ENCODE assay signal across 1 cellular context in the genomic region with DNA sequence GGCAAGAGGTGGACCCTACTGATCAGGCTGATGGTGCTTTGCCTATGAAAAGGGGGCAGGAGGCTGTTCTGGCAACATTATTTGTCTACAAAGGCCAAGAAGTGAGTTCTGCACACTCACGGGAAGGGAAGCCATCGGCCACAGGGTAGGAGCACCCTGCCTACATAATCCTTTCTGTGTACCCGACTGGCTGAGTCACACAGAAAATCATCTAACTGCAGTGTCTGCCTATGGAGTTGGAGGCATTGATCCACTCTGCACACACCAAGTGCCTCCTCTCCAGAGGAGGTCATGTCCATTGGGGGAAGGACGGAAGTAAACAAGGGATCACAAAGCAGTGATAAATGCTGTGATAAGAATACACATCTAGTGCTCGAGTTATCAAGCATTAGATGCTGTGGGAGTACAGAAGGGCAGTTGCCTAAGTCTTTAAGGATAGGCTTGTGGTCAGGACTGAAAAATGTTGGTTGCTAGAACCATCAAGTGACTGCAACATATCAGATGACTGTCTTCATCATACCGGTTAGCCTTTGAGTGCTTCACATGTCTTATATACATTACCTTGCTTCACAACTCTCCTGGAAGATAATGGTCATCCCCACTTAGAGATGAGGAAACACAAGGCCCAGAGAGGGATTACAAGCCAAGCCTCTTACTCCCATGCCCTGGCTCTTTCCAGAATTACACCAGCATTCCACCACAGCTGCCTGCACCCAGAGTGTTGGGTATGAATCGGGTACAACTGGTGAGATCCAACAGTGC.
TF ChIP-seq lines count a peak whose summit lies in the region.

No MANE protein-coding gene starts in this region.

TF ChIP-seq in HepG2, 621 proteins besides CTCF, POLR2A, EP300 and RAD21 (continued from another document and continues in another):
- TF ChIP-seq, protein P1, sequence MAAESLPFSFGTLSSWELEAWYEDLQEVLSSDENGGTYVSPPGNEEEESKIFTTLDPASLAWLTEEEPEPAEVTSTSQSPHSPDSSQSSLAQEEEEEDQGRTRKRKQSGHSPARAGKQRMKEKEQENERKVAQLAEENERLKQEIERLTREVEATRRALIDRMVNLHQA (CRISPR knock-in tag; IDR thresholded peaks at IDR 0.05): no peak
- TF ChIP-seq ZNF33B (CRISPR knock-in tag; IDR thresholded peaks at IDR 0.05) (no peak), ZNF3 (CRISPR knock-in tag; IDR thresholded peaks at IDR 0.05) (no peak), TCF7L2 (IDR thresholded peaks at IDR 0.05; ENCODE audit: low read depth, low read length) (no peak), MXD4 (CRISPR knock-in tag; IDR thresholded peaks at IDR 0.05) (no peak), ZNF777 (CRISPR knock-in tag; IDR thresholded peaks at IDR 0.05) (no peak), RCOR2 (CRISPR knock-in tag; IDR thresholded peaks at IDR 0.05) (peak; percentile 78), ZFAT (CRISPR knock-in tag; conservative IDR thresholded peaks at IDR 0.05) (no peak), ZSCAN31 (CRISPR knock-in tag; IDR thresholded peaks at IDR 0.05; ENCODE audit: low read depth) (0 out of 2 replicates have a peak, but pooled peaks have one; percentile 17), IRF2 (CRISPR knock-in tag; IDR thresholded peaks at IDR 0.05) (peak; percentile 73; the same call in 1 of the 2 replicates), GTF3A (CRISPR knock-in tag; conservative IDR thresholded peaks at IDR 0.05) (no peak), CBFB (CRISPR knock-in tag; IDR thresholded peaks at IDR 0.05) (no peak), SOX13 (IDR thresholded peaks at IDR 0.05) (no peak), SOX13 (CRISPR knock-in tag; conservative IDR thresholded peaks at IDR 0.05 in 1 of 2, IDR thresholded peaks at IDR 0.05 in 1 of 2) (peak in 1 of 2 experiments; percentile 75; a peak in 2 of 4 replicates), RFX1 (IDR thresholded peaks at IDR 0.05) (no peak), CAMTA2 (CRISPR knock-in tag; IDR thresholded peaks at IDR 0.05; ENCODE audit: borderline replicate concordance) (no peak), HDAC2 (CRISPR knock-in tag; IDR thresholded peaks at IDR 0.05) (peak; percentile 50), ZNF781 (CRISPR knock-in tag; IDR thresholded peaks at IDR 0.05; ENCODE audit: borderline replicate concordance, not compliant biosample characterization) (no peak), ZNF776 (CRISPR knock-in tag; IDR thresholded peaks at IDR 0.05) (no peak), ZNF547 (CRISPR knock-in tag; IDR thresholded peaks at IDR 0.05) (no peak), ZFX (CRISPR knock-in tag; IDR thresholded peaks at IDR 0.05; ENCODE audit: low read depth) (peak; percentile 41; the same call in 1 of the 2 replicates), ZNF883 (CRISPR knock-in tag; IDR thresholded peaks at IDR 0.05; ENCODE audit: not compliant biosample characterization) (no peak), ZNF556 (CRISPR knock-in tag; IDR thresholded peaks at IDR 0.05; ENCODE audit: borderline replicate concordance) (peak; percentile 69; the same call in 1 of the 2 replicates), ZNF569 (CRISPR knock-in tag; IDR thresholded peaks at IDR 0.05; ENCODE audit: borderline replicate concordance) (no peak), SP4 (CRISPR knock-in tag; IDR thresholded peaks at IDR 0.05) (no peak), ZNF260 (CRISPR knock-in tag; IDR thresholded peaks at IDR 0.05; ENCODE audit: borderline replicate concordance, low read depth) (no peak), ZNF761 (CRISPR knock-in tag; conservative IDR thresholded peaks at IDR 0.05) (no peak; the same call in 1 of the 2 replicates), JUND (CRISPR knock-in tag; IDR thresholded peaks at IDR 0.05) (peak; percentile 75; the same call in 1 of the 2 replicates), ZNF619 (CRISPR knock-in tag; IDR thresholded peaks at IDR 0.05) (no peak), NFKBIZ (CRISPR knock-in tag; IDR thresholded peaks at IDR 0.05) (no peak; the same call in 1 of the 2 replicates), KAT8 (CRISPR knock-in tag; IDR thresholded peaks at IDR 0.05) (peak; percentile 46; the same call in 1 of the 2 replicates), KAT7 (CRISPR knock-in tag; IDR thresholded peaks at IDR 0.05; ENCODE audit: borderline replicate concordance) (no peak), PPARG (CRISPR knock-in tag; conservative IDR thresholded peaks at IDR 0.05) (peak; percentile 52), SMAD3 (CRISPR knock-in tag; IDR thresholded peaks at IDR 0.05) (peak; percentile 62; the same call in 1 of the 2 replicates), ZNF670 (CRISPR knock-in tag; IDR thresholded peaks at IDR 0.05; ENCODE audit: borderline replicate concordance) (no peak), ZNF331 (CRISPR knock-in tag; IDR thresholded peaks at IDR 0.05) (0 out of 2 replicates have a peak, but pooled peaks have one; percentile 56), CHD2 (IDR thresholded peaks at IDR 0.05; ENCODE audit: low read depth, low read length) (no peak), GATA4 (IDR thresholded peaks at IDR 0.05; ENCODE audit: borderline replicate concordance, low read depth) (peak; percentile 59; the same call in 1 of the 2 replicates), NR2F6 (IDR thresholded peaks at IDR 0.05) (peak; percentile 38; the same call in 1 of the 2 replicates), NR2F6 (CRISPR knock-in tag; IDR thresholded peaks at IDR 0.05) (0 out of 2 replicates have a peak, but pooled peaks have one; percentile 65), ZFP36L2 (CRISPR knock-in tag; IDR thresholded peaks at IDR 0.05) (no peak), GATAD2A (CRISPR knock-in tag; IDR thresholded peaks at IDR 0.05) (peak; percentile 92), MLLT10 (CRISPR knock-in tag; IDR thresholded peaks at IDR 0.05) (no peak), MAFK (conservative IDR thresholded peaks at IDR 0.05 in 1 of 2, IDR thresholded peaks at IDR 0.05 in 1 of 2; ENCODE audit: low read length in 2 of 2) (no peak), ZNF292 (CRISPR knock-in tag; IDR thresholded peaks at IDR 0.05; ENCODE audit: borderline replicate concordance, low read depth) (peak; percentile 64; the same call in 1 of the 2 replicates), ZNF790 (CRISPR knock-in tag; IDR thresholded peaks at IDR 0.05; ENCODE audit: borderline replicate concordance) (no peak), FOXO1 (CRISPR knock-in tag; IDR thresholded peaks at IDR 0.05) (peak; percentile 74), NFRKB (IDR thresholded peaks at IDR 0.05) (no peak)
- TF ChIP-seq, protein P2, sequence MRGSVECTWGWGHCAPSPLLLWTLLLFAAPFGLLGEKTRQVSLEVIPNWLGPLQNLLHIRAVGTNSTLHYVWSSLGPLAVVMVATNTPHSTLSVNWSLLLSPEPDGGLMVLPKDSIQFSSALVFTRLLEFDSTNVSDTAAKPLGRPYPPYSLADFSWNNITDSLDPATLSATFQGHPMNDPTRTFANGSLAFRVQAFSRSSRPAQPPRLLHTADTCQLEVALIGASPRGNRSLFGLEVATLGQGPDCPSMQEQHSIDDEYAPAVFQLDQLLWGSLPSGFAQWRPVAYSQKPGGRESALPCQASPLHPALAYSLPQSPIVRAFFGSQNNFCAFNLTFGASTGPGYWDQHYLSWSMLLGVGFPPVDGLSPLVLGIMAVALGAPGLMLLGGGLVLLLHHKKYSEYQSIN (CRISPR knock-in tag; IDR thresholded peaks at IDR 0.05; ENCODE audit: borderline replicate concordance): no peak
- TF ChIP-seq, protein P3, sequence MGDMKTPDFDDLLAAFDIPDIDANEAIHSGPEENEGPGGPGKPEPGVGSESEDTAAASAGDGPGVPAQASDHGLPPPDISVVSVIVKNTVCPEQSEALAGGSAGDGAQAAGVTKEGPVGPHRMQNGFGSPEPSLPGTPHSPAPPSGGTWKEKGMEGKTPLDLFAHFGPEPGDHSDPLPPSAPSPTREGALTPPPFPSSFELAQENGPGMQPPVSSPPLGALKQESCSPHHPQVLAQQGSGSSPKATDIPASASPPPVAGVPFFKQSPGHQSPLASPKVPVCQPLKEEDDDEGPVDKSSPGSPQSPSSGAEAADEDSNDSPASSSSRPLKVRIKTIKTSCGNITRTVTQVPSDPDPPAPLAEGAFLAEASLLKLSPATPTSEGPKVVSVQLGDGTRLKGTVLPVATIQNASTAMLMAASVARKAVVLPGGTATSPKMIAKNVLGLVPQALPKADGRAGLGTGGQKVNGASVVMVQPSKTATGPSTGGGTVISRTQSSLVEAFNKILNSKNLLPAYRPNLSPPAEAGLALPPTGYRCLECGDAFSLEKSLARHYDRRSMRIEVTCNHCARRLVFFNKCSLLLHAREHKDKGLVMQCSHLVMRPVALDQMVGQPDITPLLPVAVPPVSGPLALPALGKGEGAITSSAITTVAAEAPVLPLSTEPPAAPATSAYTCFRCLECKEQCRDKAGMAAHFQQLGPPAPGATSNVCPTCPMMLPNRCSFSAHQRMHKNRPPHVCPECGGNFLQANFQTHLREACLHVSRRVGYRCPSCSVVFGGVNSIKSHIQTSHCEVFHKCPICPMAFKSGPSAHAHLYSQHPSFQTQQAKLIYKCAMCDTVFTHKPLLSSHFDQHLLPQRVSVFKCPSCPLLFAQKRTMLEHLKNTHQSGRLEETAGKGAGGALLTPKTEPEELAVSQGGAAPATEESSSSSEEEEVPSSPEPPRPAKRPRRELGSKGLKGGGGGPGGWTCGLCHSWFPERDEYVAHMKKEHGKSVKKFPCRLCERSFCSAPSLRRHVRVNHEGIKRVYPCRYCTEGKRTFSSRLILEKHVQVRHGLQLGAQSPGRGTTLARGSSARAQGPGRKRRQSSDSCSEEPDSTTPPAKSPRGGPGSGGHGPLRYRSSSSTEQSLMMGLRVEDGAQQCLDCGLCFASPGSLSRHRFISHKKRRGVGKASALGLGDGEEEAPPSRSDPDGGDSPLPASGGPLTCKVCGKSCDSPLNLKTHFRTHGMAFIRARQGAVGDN (CRISPR knock-in tag; IDR thresholded peaks at IDR 0.05): no peak
- TF ChIP-seq, protein P4, sequence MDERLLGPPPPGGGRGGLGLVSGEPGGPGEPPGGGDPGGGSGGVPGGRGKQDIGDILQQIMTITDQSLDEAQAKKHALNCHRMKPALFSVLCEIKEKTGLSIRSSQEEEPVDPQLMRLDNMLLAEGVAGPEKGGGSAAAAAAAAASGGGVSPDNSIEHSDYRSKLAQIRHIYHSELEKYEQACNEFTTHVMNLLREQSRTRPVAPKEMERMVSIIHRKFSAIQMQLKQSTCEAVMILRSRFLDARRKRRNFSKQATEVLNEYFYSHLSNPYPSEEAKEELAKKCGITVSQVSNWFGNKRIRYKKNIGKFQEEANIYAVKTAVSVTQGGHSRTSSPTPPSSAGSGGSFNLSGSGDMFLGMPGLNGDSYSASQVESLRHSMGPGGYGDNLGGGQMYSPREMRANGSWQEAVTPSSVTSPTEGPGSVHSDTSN (CRISPR knock-in tag; IDR thresholded peaks at IDR 0.05): no peak
- TF ChIP-seq, protein P5, sequence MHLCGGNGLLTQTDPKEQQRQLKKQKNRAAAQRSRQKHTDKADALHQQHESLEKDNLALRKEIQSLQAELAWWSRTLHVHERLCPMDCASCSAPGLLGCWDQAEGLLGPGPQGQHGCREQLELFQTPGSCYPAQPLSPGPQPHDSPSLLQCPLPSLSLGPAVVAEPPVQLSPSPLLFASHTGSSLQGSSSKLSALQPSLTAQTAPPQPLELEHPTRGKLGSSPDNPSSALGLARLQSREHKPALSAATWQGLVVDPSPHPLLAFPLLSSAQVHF (CRISPR knock-in tag; IDR thresholded peaks at IDR 0.05): no peak
- TF ChIP-seq, protein P6, sequence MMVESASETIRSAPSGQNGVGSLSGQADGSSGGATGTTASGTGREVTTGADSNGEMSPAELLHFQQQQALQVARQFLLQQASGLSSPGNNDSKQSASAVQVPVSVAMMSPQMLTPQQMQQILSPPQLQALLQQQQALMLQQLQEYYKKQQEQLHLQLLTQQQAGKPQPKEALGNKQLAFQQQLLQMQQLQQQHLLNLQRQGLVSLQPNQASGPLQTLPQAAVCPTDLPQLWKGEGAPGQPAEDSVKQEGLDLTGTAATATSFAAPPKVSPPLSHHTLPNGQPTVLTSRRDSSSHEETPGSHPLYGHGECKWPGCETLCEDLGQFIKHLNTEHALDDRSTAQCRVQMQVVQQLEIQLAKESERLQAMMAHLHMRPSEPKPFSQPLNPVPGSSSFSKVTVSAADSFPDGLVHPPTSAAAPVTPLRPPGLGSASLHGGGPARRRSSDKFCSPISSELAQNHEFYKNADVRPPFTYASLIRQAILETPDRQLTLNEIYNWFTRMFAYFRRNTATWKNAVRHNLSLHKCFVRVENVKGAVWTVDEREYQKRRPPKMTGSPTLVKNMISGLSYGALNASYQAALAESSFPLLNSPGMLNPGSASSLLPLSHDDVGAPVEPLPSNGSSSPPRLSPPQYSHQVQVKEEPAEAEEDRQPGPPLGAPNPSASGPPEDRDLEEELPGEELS (CRISPR knock-in tag; IDR thresholded peaks at IDR 0.05): peak; percentile 71
- TF ChIP-seq, protein P7, sequence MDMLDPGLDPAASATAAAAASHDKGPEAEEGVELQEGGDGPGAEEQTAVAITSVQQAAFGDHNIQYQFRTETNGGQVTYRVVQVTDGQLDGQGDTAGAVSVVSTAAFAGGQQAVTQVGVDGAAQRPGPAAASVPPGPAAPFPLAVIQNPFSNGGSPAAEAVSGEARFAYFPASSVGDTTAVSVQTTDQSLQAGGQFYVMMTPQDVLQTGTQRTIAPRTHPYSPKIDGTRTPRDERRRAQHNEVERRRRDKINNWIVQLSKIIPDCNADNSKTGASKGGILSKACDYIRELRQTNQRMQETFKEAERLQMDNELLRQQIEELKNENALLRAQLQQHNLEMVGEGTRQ (IDR thresholded peaks at IDR 0.05; ENCODE audit: low read depth, low read length): no peak
- TF ChIP-seq, protein P7 (CRISPR knock-in tag; IDR thresholded peaks at IDR 0.05; ENCODE audit: borderline replicate concordance): no peak
- TF ChIP-seq, protein P8, sequence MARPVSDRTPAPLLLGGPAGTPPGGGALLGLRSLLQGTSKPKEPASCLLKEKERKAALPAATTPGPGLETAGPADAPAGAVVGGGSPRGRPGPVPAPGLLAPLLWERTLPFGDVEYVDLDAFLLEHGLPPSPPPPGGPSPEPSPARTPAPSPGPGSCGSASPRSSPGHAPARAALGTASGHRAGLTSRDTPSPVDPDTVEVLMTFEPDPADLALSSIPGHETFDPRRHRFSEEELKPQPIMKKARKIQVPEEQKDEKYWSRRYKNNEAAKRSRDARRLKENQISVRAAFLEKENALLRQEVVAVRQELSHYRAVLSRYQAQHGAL (CRISPR knock-in tag; IDR thresholded peaks at IDR 0.05; ENCODE audit: not compliant biosample characterization): no peak
- TF ChIP-seq, protein P9, sequence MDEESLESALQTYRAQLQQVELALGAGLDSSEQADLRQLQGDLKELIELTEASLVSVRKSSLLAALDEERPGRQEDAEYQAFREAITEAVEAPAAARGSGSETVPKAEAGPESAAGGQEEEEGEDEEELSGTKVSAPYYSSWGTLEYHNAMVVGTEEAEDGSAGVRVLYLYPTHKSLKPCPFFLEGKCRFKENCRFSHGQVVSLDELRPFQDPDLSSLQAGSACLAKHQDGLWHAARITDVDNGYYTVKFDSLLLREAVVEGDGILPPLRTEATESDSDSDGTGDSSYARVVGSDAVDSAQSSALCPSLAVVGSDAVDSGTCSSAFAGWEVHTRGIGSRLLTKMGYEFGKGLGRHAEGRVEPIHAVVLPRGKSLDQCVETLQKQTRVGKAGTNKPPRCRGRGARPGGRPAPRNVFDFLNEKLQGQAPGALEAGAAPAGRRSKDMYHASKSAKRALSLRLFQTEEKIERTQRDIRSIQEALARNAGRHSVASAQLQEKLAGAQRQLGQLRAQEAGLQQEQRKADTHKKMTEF (CRISPR knock-in tag; IDR thresholded peaks at IDR 0.05): 0 out of 2 replicates have a peak, but pooled peaks have one; percentile 21
